ENCODE assay signal across 14 cellular contexts in the genomic region with DNA sequence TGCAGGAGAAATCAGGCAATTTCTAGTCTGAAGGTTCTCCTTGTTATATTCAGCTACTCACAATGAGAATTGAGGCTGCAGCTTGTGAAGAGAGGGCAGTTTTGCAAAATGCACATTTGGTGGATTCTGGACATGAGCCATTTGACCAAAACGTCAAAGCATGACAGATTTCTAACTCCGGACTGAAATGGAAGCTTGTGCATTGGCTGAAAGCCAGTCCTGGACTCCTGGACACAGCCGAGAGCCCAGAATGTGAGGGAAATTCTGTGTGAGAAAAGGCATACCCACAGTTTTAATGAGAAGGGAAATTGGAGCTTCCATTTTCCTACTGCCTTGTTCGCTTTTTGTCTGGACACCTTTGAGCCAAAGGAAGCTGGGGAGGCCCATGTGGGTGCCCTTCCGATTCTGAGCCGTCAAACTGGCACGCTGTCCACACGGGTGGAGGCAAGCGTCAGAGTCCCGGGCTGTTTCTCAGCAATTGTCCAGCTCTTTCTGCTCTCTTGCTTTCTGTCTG. TPM values are rescaled to one million over a fixed set of nuclear protein-coding genes. Genes with fewer than 3 reads are reported as not detected.
DNase-seq lines count a peak whose midpoint lies in the region; ATAC-seq and TF ChIP-seq lines count a peak whose summit lies in the region.
"Had no signal": no experiment of that assay in that cellular context is flagged by ENCODE, and none has a peak within 500 bp of the region (broad histone marks: within the 10 kb centered on the region; RNA-seq: fewer than 3 reads in every experiment).

No MANE protein-coding gene starts in this region.

- intact Hi-C loops in adrenal gland (cut with DNase I) = no loop called here

- H3K36me3 ChIP-seq in adrenal gland (replicated peaks in 1 of 2) (no peaks in the 10 kb centered on the region), tibial nerve (no peaks in the 10 kb centered on the region), endodermal cell (ENCODE audit: control insufficient read depth, insufficient read depth, low read length) (no peaks in the 10 kb centered on the region)

- H3K9me3 Mint-ChIP-seq in endodermal cell = no peaks in the 10 kb centered on the region
- H3K9me3 Mint-ChIP-seq: activated CD8-positive, alpha-beta T cell treated with anti-CD3 and anti-CD28 coated beads for 36 hours; activated naive CD4-positive, alpha-beta T cell treated with anti-CD3 and anti-CD28 coated beads, Interleukin-2, amount 50 U/mL, for 72 hours; T-cell had no signal

- 43 to 59% (median 49%) methylated on average over 7 to 10 of the region's 10 CpGs for WGBS in adrenal gland, 4 donors
- 9 to 10% methylated on average over 10 of the region's 10 CpGs for WGBS in tibial nerve, 2 donors
- 93 to 95% methylated on average over 10 of the region's 10 CpGs for WGBS in endodermal cell (ENCODE audit: insufficient coverage in 1 of 2, insufficient read length in 1 of 2), 2 experiments

- no peak overlapping the region for H3K27ac Mint-ChIP-seq in endodermal cell
- H3K27ac Mint-ChIP-seq: activated CD8-positive, alpha-beta T cell treated with anti-CD3 and anti-CD28 coated beads for 36 hours; activated naive CD4-positive, alpha-beta T cell treated with anti-CD3 and anti-CD28 coated beads, Interleukin-2, amount 50 U/mL, for 72 hours; T-cell had no signal

- peaks cover 5% of the 10 kb centered on the region for H3K4me1 Mint-ChIP-seq in endodermal cell
- H3K4me1 Mint-ChIP-seq: T-cell had no signal

- H3K27ac ChIP-seq in adrenal gland = peak overlapping the region in 3 of 5 donors; percentile 3 to 54 (median 36)
- H3K27ac ChIP-seq in tibial nerve = peak overlapping the region in 2 of 4 donors; percentile 60 to 70
- no peak overlapping the region for H3K27ac ChIP-seq in endodermal cell (ENCODE audit: low read depth, low read length)

- no peak for TF ChIP-seq POLR2A in adrenal gland (IDR thresholded peaks at IDR 0.05)
- no peak for TF ChIP-seq POLR2A in tibial nerve (IDR thresholded peaks at IDR 0.05)

- in situ Hi-C loops in KBM-7 (cut with MboI; ENCODE audit: low pct_unique_long_range_greater_than_20kb, low sequenced_read_pairs) = no loop called here

- no peak overlapping the region for H3K4me3 Mint-ChIP-seq in endodermal cell
- H3K4me3 Mint-ChIP-seq: activated CD8-positive, alpha-beta T cell treated with anti-CD3 and anti-CD28 coated beads for 36 hours; T-cell had no signal

- H3K27me3 ChIP-seq in adrenal gland = no peaks in the 10 kb centered on the region
- no peaks in the 10 kb centered on the region for H3K27me3 ChIP-seq in tibial nerve
- no peaks in the 10 kb centered on the region for H3K27me3 ChIP-seq in endodermal cell (ENCODE audit: control insufficient read depth, insufficient read depth, low read length, poor library complexity, severe bottlenecking)

- TF ChIP-seq CTCF in adrenal gland (IDR thresholded peaks at IDR 0.05) (no peak), fibroblast of pulmonary artery (IDR thresholded peaks at IDR 0.05; ENCODE audit: low read length, missing control alignments) (no peak), tibial nerve (IDR thresholded peaks at IDR 0.05) (no peak), endodermal cell (conservative IDR thresholded peaks at IDR 0.05) (no peak)

- H3K9ac ChIP-seq in endodermal cell (ENCODE audit: extremely low read depth, low read length, poor library complexity, severe bottlenecking) = no peak overlapping the region

- DNase-seq in adrenal gland (peak in 2 of 7 donors; percentile 27 to 37), fibroblast of pulmonary artery (ENCODE audit: low read depth) (peak; percentile 53), myocyte (ENCODE audit: low read depth) (peak; percentile 40), tibial nerve (ENCODE audit: low spot score in 2 of 2) (no peak), endodermal cell (no peak), KBM-7 (no peak), iPS-NIHi11 (ENCODE audit: low spot score) (no peak)
- DNase-seq: activated CD8-positive, alpha-beta T cell treated with anti-CD3 and anti-CD28 coated beads for 36 hours; Calu3; NCI-H1417; NCI-H69; T-cell had no signal

- peak overlapping the region in 1 of 4 donors; percentile 33 for H3K4me3 ChIP-seq in adrenal gland
- no peak overlapping the region for H3K4me3 ChIP-seq in fibroblast of pulmonary artery (replicated peaks; ENCODE audit: low read depth, low read length)
- peak overlapping the region; percentile 3 to 31 (median 14) for H3K4me3 ChIP-seq in tibial nerve
- no peak overlapping the region for H3K4me3 ChIP-seq in endodermal cell (ENCODE audit: low read length)

- peaks cover 0 to 18% of the 10 kb centered on the region in 2 donors for H3K4me1 ChIP-seq in adrenal gland (replicated peaks in 1 of 2)
- H3K4me1 ChIP-seq in tibial nerve = peaks cover 0 to 24% (median 10%) of the 10 kb centered on the region in 4 donors
- H3K4me1 ChIP-seq in endodermal cell (ENCODE audit: control insufficient read depth, insufficient read depth, low read length) = no peaks in the 10 kb centered on the region

- TF ChIP-seq EP300 in tibial nerve (IDR thresholded peaks at IDR 0.05) = no peak

- no peak for ATAC-seq in HG03521 (IDR thresholded peaks at IDR 0.05; ENCODE audit: unreplicated experiment)
- ATAC-seq: activated CD8-positive, alpha-beta T cell treated with anti-CD3 and anti-CD28 coated beads for 36 hours; activated naive CD4-positive, alpha-beta T cell treated with anti-CD3 and anti-CD28 coated beads, Interleukin-2, amount 50 U/mL, for 72 hours; T-cell had no signal

- H3K27me3 Mint-ChIP-seq in endodermal cell (ENCODE audit: insufficient read depth) = peaks cover 6% of the 10 kb centered on the region

- H3K9me3 ChIP-seq in adrenal gland (replicated peaks in 1 of 3) (no peaks in the 10 kb centered on the region), tibial nerve (no peaks in the 10 kb centered on the region), endodermal cell (ENCODE audit: control insufficient read depth, low read length) (no peaks in the 10 kb centered on the region)

- no peaks in the 10 kb centered on the region for H3K36me3 Mint-ChIP-seq in endodermal cell (ENCODE audit: low read depth)
- H3K36me3 Mint-ChIP-seq: activated naive CD4-positive, alpha-beta T cell treated with anti-CD3 and anti-CD28 coated beads, Interleukin-2, amount 50 U/mL, for 72 hours; T-cell had no signal

RNA-seq across cellular contexts. Expression of gene ROCK2, which starts 23.7 kb away (rescaled TPM):
- total RNA-seq in adrenal gland (10 to 100 TPM; 23.9 to 46.6 (median 28.7) TPM), myocyte (27.2 and 41.1 TPM in 2 replicates), tibial nerve (10 to 100 TPM; 56.4 to 81.6 (median 60.7) TPM), endodermal cell (10 to 100 TPM; 27.2 to 32.6 TPM)
- polyA plus RNA-seq in adrenal gland = 10 to 100 TPM in 1 of 3 donors, 1 to 10 TPM in 2; 5.0 to 23.0 (median 7.6) TPM
- 6.8 TPM for polyA plus RNA-seq in myocyte (2012)
- polyA plus RNA-seq in endodermal cell (2013, experiment 1 of 2) = 21.7 TPM
- 25.5 TPM for polyA plus RNA-seq in endodermal cell (2013, experiment 2 of 2)

Comparison
In these comparisons a context has a peak if more than half of its experiments do, and no peak if none do; other contexts are left out.
1. DNase-seq: peak in fibroblast of pulmonary artery (single experiment) and myocyte (single experiment); none in tibial nerve (0 of 2), endodermal cell (single experiment), KBM-7 (single experiment) and iPS-NIHi11 (single experiment).
2. H3K4me3 ChIP-seq: peak in tibial nerve (4 of 4); none in fibroblast of pulmonary artery (single experiment) and endodermal cell (single experiment).